23 cellular contexts compared by ENCODE assay signal in genomic region chr1:116886532-116886931, GRCh38. TPM values are rescaled to one million over a fixed set of nuclear protein-coding genes. Genes with fewer than 3 reads are reported as not detected.
A peak's percentile ranks its signal among the peaks of the same experiment; 100 is the strongest.
DNase-seq lines count a peak whose midpoint lies in the region; ATAC-seq and TF ChIP-seq lines count a peak whose summit lies in the region.
"Had no signal": no experiment of that assay in that cellular context is flagged by ENCODE, and none has a peak within 500 bp of the region (broad histone marks: within the 10 kb centered on the region; RNA-seq: fewer than 3 reads in every experiment).

No MANE protein-coding gene starts in this region.

- no peaks in the 10 kb centered on the region for H3K9me3 Mint-ChIP-seq in mesothelial cell of epicardium
- no peaks in the 10 kb centered on the region for H3K9me3 Mint-ChIP-seq in Caco-2 (ENCODE audit: unreplicated experiment)
- H3K9me3 Mint-ChIP-seq: activated T-helper 17 cell treated with anti-CD3 and anti-CD28 coated beads, Interleukin-2, amount 50 U/mL, for 72 hours; CD4-positive, alpha-beta T cell; IgD-negative memory B cell; naive B cell; stimulated activated naive B cell treated with anti-CD40 and anti-IgM and Interleukin-4, amounts not matched to agents 10 μg/mL and 1 μg/mL and 100 μg/mL, for 72 hours had no signal

- H3K9me3 ChIP-seq in RWPE2 (ENCODE audit: severe bottlenecking), result no peaks in the 10 kb centered on the region
- H3K9me3 ChIP-seq in esophagus (ENCODE audit: control insufficient read depth in 2 of 2, insufficient read depth in 1 of 2, low read depth in 1 of 2, low read length in 1 of 2), result no peaks in the 10 kb centered on the region
- no peaks in the 10 kb centered on the region for H3K9me3 ChIP-seq in Caco-2
- H3K9me3 ChIP-seq: A549, esophagus muscularis mucosa, left ventricle myocardium inferior, upper lobe of left lung had no signal

- no peak overlapping the region for H3K4me3 ChIP-seq in RWPE2 (ENCODE audit: severe bottlenecking)
- no peak overlapping the region for H3K4me3 ChIP-seq in esophagus (ENCODE audit: low read depth in 1 of 2, low read length in 2 of 2)
- H3K4me3 ChIP-seq in Caco-2 (ENCODE audit: low read depth, low read length), result no peak overlapping the region
- H3K4me3 ChIP-seq: A549, coronary artery, esophagus muscularis mucosa, left ventricle myocardium inferior, upper lobe of left lung had no signal

- TF ChIP-seq CTCF in RWPE2 (IDR thresholded peaks at IDR 0.05; ENCODE audit: poor library complexity, severe bottlenecking) (no peak), mesothelial cell of epicardium (IDR thresholded peaks at IDR 0.05; ENCODE audit: unreplicated experiment) (no peak), Caco-2 (IDR thresholded peaks at IDR 0.05; ENCODE audit: insufficient read depth in 1 of 2, low read depth in 1 of 2, low read length in 1 of 2, severe bottlenecking in 1 of 2, unreplicated experiment in 1 of 2) (no peak)

- CTCF ChIA-PET in Caco-2 (lab: Charles Lee), result no interaction called here

- H3K27ac Mint-ChIP-seq in mesothelial cell of epicardium (peak overlapping the region; percentile 81), Caco-2 (ENCODE audit: unreplicated experiment) (no peak overlapping the region)
- H3K27ac Mint-ChIP-seq: activated T-helper 17 cell treated with anti-CD3 and anti-CD28 coated beads, Interleukin-2, amount 50 U/mL, for 72 hours; CD4-positive, alpha-beta T cell; IgD-negative memory B cell; naive B cell; stimulated activated naive B cell treated with anti-CD40 and anti-IgM and Interleukin-4, amounts not matched to agents 10 μg/mL and 1 μg/mL and 100 μg/mL, for 72 hours had no signal

- H3K27me3 ChIP-seq in RWPE2 (ENCODE audit: insufficient read depth, poor library complexity, severe bottlenecking) (no peaks in the 10 kb centered on the region), esophagus (ENCODE audit: control insufficient read depth in 1 of 2, insufficient read depth in 2 of 2, low read length in 2 of 2) (no peaks in the 10 kb centered on the region), Caco-2 (replicated peaks; ENCODE audit: control insufficient read depth, insufficient read depth, low read length) (no peaks in the 10 kb centered on the region)
- H3K27me3 ChIP-seq: esophagus muscularis mucosa, upper lobe of left lung had no signal

- no peak overlapping the region for H3K4me3 Mint-ChIP-seq in mesothelial cell of epicardium
- no peak overlapping the region for H3K4me3 Mint-ChIP-seq in Caco-2 (ENCODE audit: unreplicated experiment)
- H3K4me3 Mint-ChIP-seq: activated T-helper 17 cell treated with anti-CD3 and anti-CD28 coated beads, Interleukin-2, amount 50 U/mL, for 72 hours; CD4-positive, alpha-beta T cell; IgD-negative memory B cell; naive B cell; stimulated activated naive B cell treated with anti-CD40 and anti-IgM and Interleukin-4, amounts not matched to agents 10 μg/mL and 1 μg/mL and 100 μg/mL, for 72 hours had no signal

- in situ Hi-C loops in ACHN (cut with HindIII; ENCODE audit: low pct_ligation_motif_present, low pct_unique_long_range_greater_than_20kb, low sequenced_read_pairs), result no loop called here

- H3K27me3 Mint-ChIP-seq in mesothelial cell of epicardium (ENCODE audit: low read depth), result no peaks in the 10 kb centered on the region
- no peaks in the 10 kb centered on the region for H3K27me3 Mint-ChIP-seq in Caco-2 (ENCODE audit: insufficient read depth, unreplicated experiment)
- H3K27me3 Mint-ChIP-seq: CD4-positive, alpha-beta T cell; stimulated activated naive B cell treated with anti-CD40 and anti-IgM and Interleukin-4, amounts not matched to agents 10 μg/mL and 1 μg/mL and 100 μg/mL, for 72 hours had no signal

- DNase-seq in ACHN (peak; percentile 31), RWPE2 (ENCODE audit: low spot score) (peak; percentile 65), mesothelial cell of epicardium (ENCODE audit: low spot score in 2 of 2, unreplicated experiment in 2 of 2) (no peak), Caco-2 (no peak), AG20443 (ENCODE audit: low spot score) (no peak)
- DNase-seq: CD4-positive, alpha-beta T cell; DMS79 treated with DMSO at 0.1 percent for 48 hours; left ventricle myocardium inferior; naive B cell; NCI-H1092 treated with DMSO at 0.1 percent for 48 hours; RPMI8226; stimulated activated naive B cell treated with anti-CD40 and anti-IgM and Interleukin-4, amounts not matched to agents 10 μg/mL and 1 μg/mL and 100 μg/mL, for 72 hours; upper lobe of left lung had no signal

- BruUV-seq in Caco-2 (replicated peaks; lab: Mats Ljungman, UMichigan), result no TSS peak

- peaks cover 25% of the 10 kb centered on the region for H3K4me1 ChIP-seq in RWPE2 (ENCODE audit: insufficient read depth, poor library complexity, severe bottlenecking)
- peaks cover 2 to 5% of the 10 kb centered on the region in 2 donors for H3K4me1 ChIP-seq in esophagus (ENCODE audit: control insufficient read depth in 2 of 2, insufficient read depth in 2 of 2, low read length in 1 of 2)
- no peaks in the 10 kb centered on the region for H3K4me1 ChIP-seq in Caco-2
- H3K4me1 ChIP-seq: left ventricle myocardium inferior, parathyroid adenoma, upper lobe of left lung had no signal

- WGBS in esophagus, 2 donors, result 70 to 74% methylated on average over 1 of the region's 1 CpG

- peak overlapping the region; percentile 64 for H3K27ac ChIP-seq in RWPE2 (ENCODE audit: poor library complexity, severe bottlenecking)
- peak overlapping the region; percentile 47 to 55 for H3K27ac ChIP-seq in esophagus (ENCODE audit: low read depth in 2 of 2, low read length in 1 of 2)
- H3K27ac ChIP-seq: A549, coronary artery, esophagus muscularis mucosa, left ventricle myocardium inferior, parathyroid adenoma, upper lobe of left lung, VCaP had no signal

- POLR2A ChIA-PET in Caco-2 (lab: Charles Lee), result no interaction called here

- H3K36me3 ChIP-seq in RWPE2 (ENCODE audit: low read depth) (no peaks in the 10 kb centered on the region), esophagus (ENCODE audit: control insufficient read depth in 2 of 2, insufficient read depth in 2 of 2, low read length in 1 of 2) (no peaks in the 10 kb centered on the region), Caco-2 (ENCODE audit: control insufficient read depth, insufficient read depth, low read length) (no peaks in the 10 kb centered on the region)
- H3K36me3 ChIP-seq: esophagus muscularis mucosa, left ventricle myocardium inferior, upper lobe of left lung had no signal

- H3K36me3 Mint-ChIP-seq in mesothelial cell of epicardium (no peaks in the 10 kb centered on the region), Caco-2 (ENCODE audit: insufficient read depth, unreplicated experiment) (no peaks in the 10 kb centered on the region)
- H3K36me3 Mint-ChIP-seq: IgD-negative memory B cell; naive B cell; stimulated activated naive B cell treated with anti-CD40 and anti-IgM and Interleukin-4, amounts not matched to agents 10 μg/mL and 1 μg/mL and 100 μg/mL, for 72 hours had no signal

- intact Hi-C loops in Caco-2 (cut with micrococcal nuclease; ENCODE audit: unreplicated experiment), result no loop called here

- H3K4me1 Mint-ChIP-seq in mesothelial cell of epicardium (peaks cover 20% of the 10 kb centered on the region), Caco-2 (ENCODE audit: low read depth, unreplicated experiment) (no peaks in the 10 kb centered on the region)
- H3K4me1 Mint-ChIP-seq: IgD-negative memory B cell; naive B cell; stimulated activated naive B cell treated with anti-CD40 and anti-IgM and Interleukin-4, amounts not matched to agents 10 μg/mL and 1 μg/mL and 100 μg/mL, for 72 hours had no signal

- ATAC-seq in RWPE2 (ENCODE audit: low read depth) (peak; percentile 87), HG02610 (IDR thresholded peaks at IDR 0.05; ENCODE audit: unreplicated experiment) (no peak), GM21619 (IDR thresholded peaks at IDR 0.05; ENCODE audit: unreplicated experiment) (no peak)
- ATAC-seq: A549; activated T-helper 17 cell treated with anti-CD3 and anti-CD28 coated beads, Interleukin-2, amount 50 U/mL, for 72 hours; stimulated activated naive B cell treated with anti-CD40 and anti-IgM and Interleukin-4, amounts not matched to agents 10 μg/mL and 1 μg/mL and 100 μg/mL, for 72 hours had no signal

RNA-seq across cellular contexts. Expression of gene PTGFRN, which starts 23.2 kb away (rescaled TPM):
- polyA plus RNA-seq in esophagus, result 10 to 100 TPM; 25.9 to 37.2 TPM
- total RNA-seq in mesothelial cell of epicardium (100 to 108 TPM (median 106 TPM) in 3 replicates), Caco-2 (2022) (12.9 and 16.2 TPM in 2 replicates)
- polyA plus RNA-seq: IgD-negative memory B cell had no signal

Comparison
In these comparisons a context has a peak if more than half of its experiments do, and no peak if none do; other contexts are left out.
1. DNase-seq: peak in ACHN (single experiment) and RWPE2 (single experiment); none in mesothelial cell of epicardium (0 of 2), Caco-2 (0 of 2) and AG20443 (single experiment).